Comparison of ENCODE assay signal across 1 cellular context in genomic region chr16:79623076-79623475, GRCh38.
TF ChIP-seq lines count a peak whose summit lies in the region.

No MANE protein-coding gene starts in this region.

TF ChIP-seq in H1, 55 proteins besides CTCF, POLR2A, EP300 and RAD21 (continued from another document):
- TF ChIP-seq, protein P1, sequence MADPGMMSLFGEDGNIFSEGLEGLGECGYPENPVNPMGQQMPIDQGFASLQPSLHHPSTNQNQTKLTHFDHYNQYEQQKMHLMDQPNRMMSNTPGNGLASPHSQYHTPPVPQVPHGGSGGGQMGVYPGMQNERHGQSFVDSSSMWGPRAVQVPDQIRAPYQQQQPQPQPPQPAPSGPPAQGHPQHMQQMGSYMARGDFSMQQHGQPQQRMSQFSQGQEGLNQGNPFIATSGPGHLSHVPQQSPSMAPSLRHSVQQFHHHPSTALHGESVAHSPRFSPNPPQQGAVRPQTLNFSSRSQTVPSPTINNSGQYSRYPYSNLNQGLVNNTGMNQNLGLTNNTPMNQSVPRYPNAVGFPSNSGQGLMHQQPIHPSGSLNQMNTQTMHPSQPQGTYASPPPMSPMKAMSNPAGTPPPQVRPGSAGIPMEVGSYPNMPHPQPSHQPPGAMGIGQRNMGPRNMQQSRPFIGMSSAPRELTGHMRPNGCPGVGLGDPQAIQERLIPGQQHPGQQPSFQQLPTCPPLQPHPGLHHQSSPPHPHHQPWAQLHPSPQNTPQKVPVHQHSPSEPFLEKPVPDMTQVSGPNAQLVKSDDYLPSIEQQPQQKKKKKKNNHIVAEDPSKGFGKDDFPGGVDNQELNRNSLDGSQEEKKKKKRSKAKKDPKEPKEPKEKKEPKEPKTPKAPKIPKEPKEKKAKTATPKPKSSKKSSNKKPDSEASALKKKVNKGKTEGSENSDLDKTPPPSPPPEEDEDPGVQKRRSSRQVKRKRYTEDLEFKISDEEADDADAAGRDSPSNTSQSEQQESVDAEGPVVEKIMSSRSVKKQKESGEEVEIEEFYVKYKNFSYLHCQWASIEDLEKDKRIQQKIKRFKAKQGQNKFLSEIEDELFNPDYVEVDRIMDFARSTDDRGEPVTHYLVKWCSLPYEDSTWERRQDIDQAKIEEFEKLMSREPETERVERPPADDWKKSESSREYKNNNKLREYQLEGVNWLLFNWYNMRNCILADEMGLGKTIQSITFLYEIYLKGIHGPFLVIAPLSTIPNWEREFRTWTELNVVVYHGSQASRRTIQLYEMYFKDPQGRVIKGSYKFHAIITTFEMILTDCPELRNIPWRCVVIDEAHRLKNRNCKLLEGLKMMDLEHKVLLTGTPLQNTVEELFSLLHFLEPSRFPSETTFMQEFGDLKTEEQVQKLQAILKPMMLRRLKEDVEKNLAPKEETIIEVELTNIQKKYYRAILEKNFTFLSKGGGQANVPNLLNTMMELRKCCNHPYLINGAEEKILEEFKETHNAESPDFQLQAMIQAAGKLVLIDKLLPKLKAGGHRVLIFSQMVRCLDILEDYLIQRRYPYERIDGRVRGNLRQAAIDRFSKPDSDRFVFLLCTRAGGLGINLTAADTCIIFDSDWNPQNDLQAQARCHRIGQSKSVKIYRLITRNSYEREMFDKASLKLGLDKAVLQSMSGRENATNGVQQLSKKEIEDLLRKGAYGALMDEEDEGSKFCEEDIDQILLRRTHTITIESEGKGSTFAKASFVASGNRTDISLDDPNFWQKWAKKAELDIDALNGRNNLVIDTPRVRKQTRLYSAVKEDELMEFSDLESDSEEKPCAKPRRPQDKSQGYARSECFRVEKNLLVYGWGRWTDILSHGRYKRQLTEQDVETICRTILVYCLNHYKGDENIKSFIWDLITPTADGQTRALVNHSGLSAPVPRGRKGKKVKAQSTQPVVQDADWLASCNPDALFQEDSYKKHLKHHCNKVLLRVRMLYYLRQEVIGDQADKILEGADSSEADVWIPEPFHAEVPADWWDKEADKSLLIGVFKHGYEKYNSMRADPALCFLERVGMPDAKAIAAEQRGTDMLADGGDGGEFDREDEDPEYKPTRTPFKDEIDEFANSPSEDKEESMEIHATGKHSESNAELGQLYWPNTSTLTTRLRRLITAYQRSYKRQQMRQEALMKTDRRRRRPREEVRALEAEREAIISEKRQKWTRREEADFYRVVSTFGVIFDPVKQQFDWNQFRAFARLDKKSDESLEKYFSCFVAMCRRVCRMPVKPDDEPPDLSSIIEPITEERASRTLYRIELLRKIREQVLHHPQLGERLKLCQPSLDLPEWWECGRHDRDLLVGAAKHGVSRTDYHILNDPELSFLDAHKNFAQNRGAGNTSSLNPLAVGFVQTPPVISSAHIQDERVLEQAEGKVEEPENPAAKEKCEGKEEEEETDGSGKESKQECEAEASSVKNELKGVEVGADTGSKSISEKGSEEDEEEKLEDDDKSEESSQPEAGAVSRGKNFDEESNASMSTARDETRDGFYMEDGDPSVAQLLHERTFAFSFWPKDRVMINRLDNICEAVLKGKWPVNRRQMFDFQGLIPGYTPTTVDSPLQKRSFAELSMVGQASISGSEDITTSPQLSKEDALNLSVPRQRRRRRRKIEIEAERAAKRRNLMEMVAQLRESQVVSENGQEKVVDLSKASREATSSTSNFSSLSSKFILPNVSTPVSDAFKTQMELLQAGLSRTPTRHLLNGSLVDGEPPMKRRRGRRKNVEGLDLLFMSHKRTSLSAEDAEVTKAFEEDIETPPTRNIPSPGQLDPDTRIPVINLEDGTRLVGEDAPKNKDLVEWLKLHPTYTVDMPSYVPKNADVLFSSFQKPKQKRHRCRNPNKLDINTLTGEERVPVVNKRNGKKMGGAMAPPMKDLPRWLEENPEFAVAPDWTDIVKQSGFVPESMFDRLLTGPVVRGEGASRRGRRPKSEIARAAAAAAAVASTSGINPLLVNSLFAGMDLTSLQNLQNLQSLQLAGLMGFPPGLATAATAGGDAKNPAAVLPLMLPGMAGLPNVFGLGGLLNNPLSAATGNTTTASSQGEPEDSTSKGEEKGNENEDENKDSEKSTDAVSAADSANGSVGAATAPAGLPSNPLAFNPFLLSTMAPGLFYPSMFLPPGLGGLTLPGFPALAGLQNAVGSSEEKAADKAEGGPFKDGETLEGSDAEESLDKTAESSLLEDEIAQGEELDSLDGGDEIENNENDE (IDR thresholded peaks at IDR 0.05; ENCODE audit: insufficient replicate concordance, low read length) = no peak
- TF ChIP-seq, protein P2, sequence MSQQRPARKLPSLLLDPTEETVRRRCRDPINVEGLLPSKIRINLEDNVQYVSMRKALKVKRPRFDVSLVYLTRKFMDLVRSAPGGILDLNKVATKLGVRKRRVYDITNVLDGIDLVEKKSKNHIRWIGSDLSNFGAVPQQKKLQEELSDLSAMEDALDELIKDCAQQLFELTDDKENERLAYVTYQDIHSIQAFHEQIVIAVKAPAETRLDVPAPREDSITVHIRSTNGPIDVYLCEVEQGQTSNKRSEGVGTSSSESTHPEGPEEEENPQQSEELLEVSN (IDR thresholded peaks at IDR 0.05) = no peak
